ENCODE assay signal across 24 cellular contexts in the genomic region with DNA sequence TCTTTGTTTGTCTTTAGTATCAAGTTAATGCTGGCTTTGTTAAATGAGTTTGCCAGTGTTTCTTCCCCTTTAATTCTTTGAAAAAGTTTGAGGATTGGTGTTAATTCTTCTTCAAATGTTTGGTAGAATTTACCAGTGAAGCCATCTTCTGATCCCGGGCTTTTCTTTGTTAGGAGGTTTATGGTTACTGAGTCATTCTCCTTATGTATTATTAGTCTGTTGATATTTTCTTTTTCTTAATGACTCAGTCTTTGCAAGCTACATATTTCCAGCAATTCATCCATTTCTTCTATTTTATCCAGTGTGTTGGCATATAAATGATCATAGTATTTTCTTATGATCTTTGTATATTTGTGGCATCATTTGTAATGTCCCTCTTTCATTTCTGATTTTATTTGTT.
"Had no signal": no experiment of that assay in that cellular context is flagged by ENCODE, and none has a peak within 500 bp of the region (broad histone marks: within the 10 kb centered on the region; RNA-seq: fewer than 3 reads in every experiment).

No MANE protein-coding gene starts in this region.

- H3K9me3 ChIP-seq: ascending aorta, body of pancreas had no signal

- H3K4me3 ChIP-seq: ascending aorta, body of pancreas, cardiac muscle cell had no signal

- H3K36me3 Mint-ChIP-seq: activated naive CD4-positive, alpha-beta T cell treated with anti-CD3 and anti-CD28 coated beads, Interleukin-2, amount 50 U/mL, for 72 hours had no signal

- H3K4me1 ChIP-seq: ascending aorta, body of pancreas had no signal

- H3K27ac Mint-ChIP-seq: activated CD4-positive, alpha-beta T cell treated with anti-CD3 and anti-CD28 coated beads for 36 hours; activated CD8-positive, alpha-beta T cell treated with anti-CD3 and anti-CD28 coated beads for 36 hours; activated naive CD4-positive, alpha-beta T cell treated with anti-CD3 and anti-CD28 coated beads, Interleukin-2, amount 50 U/mL, for 72 hours; activated naive CD8-positive, alpha-beta T cell treated with anti-CD3 and anti-CD28 coated beads, Interleukin-2, amount 50 U/mL, for 24 hours; activated T-helper 1 cell treated with anti-CD3 and anti-CD28 coated beads, Interleukin-12 subunit alpha, Interleukin-12 subunit beta, Interleukin-2, Interleukin-4 antibody, amounts not matched to agents 30 ng/mL and 10 ng/mL and 1 ng/mL, durations not matched to agents 14 hours and 24 hours and 36 hours had no signal

- ATAC-seq: activated CD4-positive, alpha-beta T cell treated with anti-CD3 and anti-CD28 coated beads for 36 hours; activated CD8-positive, alpha-beta T cell treated with anti-CD3 and anti-CD28 coated beads for 36 hours; activated naive CD4-positive, alpha-beta T cell treated with anti-CD3 and anti-CD28 coated beads, Interleukin-2, amount 50 U/mL, for 72 hours; activated naive CD8-positive, alpha-beta T cell treated with anti-CD3 and anti-CD28 coated beads, Interleukin-2, amount 50 U/mL, for 24 hours; body of pancreas had no signal

- H3K36me3 ChIP-seq: ascending aorta, cardiac muscle cell had no signal

- H3K27ac ChIP-seq: ascending aorta, body of pancreas, cardiac muscle cell, VCaP had no signal

- H3K4me3 Mint-ChIP-seq: activated CD4-positive, alpha-beta T cell treated with anti-CD3 and anti-CD28 coated beads for 36 hours; activated CD8-positive, alpha-beta T cell treated with anti-CD3 and anti-CD28 coated beads for 36 hours; activated naive CD8-positive, alpha-beta T cell treated with anti-CD3 and anti-CD28 coated beads, Interleukin-2, amount 50 U/mL, for 24 hours; activated T-helper 1 cell treated with anti-CD3 and anti-CD28 coated beads, Interleukin-12 subunit alpha, Interleukin-12 subunit beta, Interleukin-2, Interleukin-4 antibody, amounts not matched to agents 30 ng/mL and 10 ng/mL and 1 ng/mL, durations not matched to agents 14 hours and 24 hours and 36 hours had no signal

- H3K9me3 Mint-ChIP-seq: activated CD8-positive, alpha-beta T cell treated with anti-CD3 and anti-CD28 coated beads for 36 hours; activated naive CD8-positive, alpha-beta T cell treated with anti-CD3 and anti-CD28 coated beads, Interleukin-2, amount 50 U/mL, for 24 hours; activated T-helper 1 cell treated with anti-CD3 and anti-CD28 coated beads, Interleukin-12 subunit alpha, Interleukin-12 subunit beta, Interleukin-2, Interleukin-4 antibody, amounts not matched to agents 30 ng/mL and 10 ng/mL and 1 ng/mL, durations not matched to agents 14 hours and 24 hours and 36 hours had no signal

- H3K27me3 Mint-ChIP-seq: activated naive CD8-positive, alpha-beta T cell treated with anti-CD3 and anti-CD28 coated beads, Interleukin-2, amount 50 U/mL, for 24 hours had no signal

- FAIRE-seq: RCC 7860 had no signal

- H3K4me1 Mint-ChIP-seq: activated CD4-positive, alpha-beta T cell treated with anti-CD3 and anti-CD28 coated beads for 36 hours; activated naive CD8-positive, alpha-beta T cell treated with anti-CD3 and anti-CD28 coated beads, Interleukin-2, amount 50 U/mL, for 24 hours had no signal

- DNase-seq: activated CD4-positive, alpha-beta T cell treated with anti-CD3 and anti-CD28 coated beads for 36 hours; activated CD8-positive, alpha-beta memory T cell treated with anti-CD3 and anti-CD28 coated beads, Interleukin-2, amount 50 U/mL, for 4 hours; activated CD8-positive, alpha-beta T cell treated with anti-CD3 and anti-CD28 coated beads for 36 hours; activated effector memory CD4-positive, alpha-beta T cell treated with Interleukin-2 at 50 U/mL for 16 hours; activated naive CD4-positive, alpha-beta T cell treated with Interleukin-2 at 50 U/mL for 16 hours; activated naive CD8-positive, alpha-beta T cell treated with anti-CD3 and anti-CD28 coated beads, Interleukin-2, amount 50 U/mL, for 24 hours; amniotic stem cell; body of pancreas; cerebellar nuclear complex; MM.1S; NCI-H1105; NCI-H1436; NCI-H1694 treated with DMSO at 0.1 percent for 48 hours; NCI-H2029 treated with DMSO at 0.1 percent for 48 hours; NCI-H510A treated with DMSO at 0.1 percent for 48 hours; NCI-H69; NK-92 treated with Interleukin-12 subunit alpha and Interleukin-12 subunit beta, amount 100 ng/mL, for 24 hours; SIG-M5 had no signal

- H3K27me3 ChIP-seq: ascending aorta, body of pancreas, cardiac muscle cell had no signal
